8 cellular contexts compared by ENCODE assay signal in the genomic region with DNA sequence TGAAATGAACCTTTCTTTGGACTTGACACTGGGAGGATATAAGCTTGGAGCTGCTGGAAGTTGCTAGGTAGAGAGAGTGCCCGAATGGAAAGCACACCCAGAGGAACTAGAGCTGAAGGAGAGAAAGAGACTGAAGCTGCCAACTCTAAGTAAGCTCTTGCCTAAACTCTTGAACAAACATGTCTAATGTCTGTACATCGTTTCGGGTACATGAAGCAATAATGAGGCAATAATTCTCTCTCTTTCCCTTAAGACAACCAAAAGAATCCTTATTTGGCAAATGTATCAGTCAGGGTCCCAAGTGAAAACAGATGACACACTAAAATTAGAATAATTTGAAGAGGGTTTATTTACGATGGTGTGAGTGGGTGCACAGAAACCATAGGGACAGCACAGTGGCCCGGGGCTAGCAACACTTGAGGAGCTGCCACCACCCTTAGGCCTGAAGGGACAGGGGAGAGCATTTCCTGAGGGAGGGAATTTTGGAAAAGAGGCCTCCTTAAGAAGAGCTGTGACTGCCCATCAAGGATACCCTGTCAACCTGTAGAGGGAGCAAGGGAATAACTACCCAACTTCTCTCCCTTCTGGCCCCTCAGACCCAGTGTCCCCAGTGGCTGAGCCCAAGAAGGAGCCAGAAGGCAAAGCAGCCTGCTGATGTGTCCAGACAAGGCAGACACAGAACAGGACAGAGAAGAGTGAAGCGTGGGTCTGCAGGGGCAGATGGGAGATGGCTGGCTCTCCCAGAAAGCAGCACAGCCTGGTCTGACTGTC. TPM values are rescaled to one million over a fixed set of nuclear protein-coding genes. Genes with fewer than 3 reads are reported as not detected.
DNase-seq lines count a peak whose midpoint lies in the region; ATAC-seq and TF ChIP-seq lines count a peak whose summit lies in the region.

No MANE protein-coding gene starts in this region.

- peaks cover 22% of the 10 kb centered on the region for H3K4me1 Mint-ChIP-seq in CD4-positive, alpha-beta T cell (ENCODE audit: low read depth)
- H3K4me1 Mint-ChIP-seq in activated naive CD8-positive, alpha-beta T cell treated with anti-CD3 and anti-CD28 coated beads, Interleukin-2, amount 50 U/mL, for 24 hours, result peaks cover 20% of the 10 kb centered on the region
- H3K4me1 Mint-ChIP-seq in immature natural killer cell, result peaks cover 22 to 23% of the 10 kb centered on the region in 2 donors

- CTCF ChIA-PET in CD4-positive, alpha-beta T cell (lab: Charles Lee), result interaction anchor here (1.1 to 1.3 kb wide), 2 partner anchors 19 to 33 kb away, joined by 3 read pairs; no protein-coding TSS in a partner anchor

- no peak overlapping the region for H3K4me3 Mint-ChIP-seq in CD4-positive, alpha-beta T cell
- no peak overlapping the region for H3K4me3 Mint-ChIP-seq in activated naive CD8-positive, alpha-beta T cell treated with anti-CD3 and anti-CD28 coated beads, Interleukin-2, amount 50 U/mL, for 24 hours
- H3K4me3 Mint-ChIP-seq in immature natural killer cell, result no peak overlapping the region

- DNase-seq in CD4-positive, alpha-beta T cell, result no peak
- DNase-seq in HuH-7 (ENCODE audit: low spot score) (peak; percentile 39), immature natural killer cell (no peak), GM20000 (ENCODE audit: low spot score) (no peak), NCI-H510A treated with DMSO at 0.1 percent for 48 hours (lab: John Stamatoyannopoulos, UW) (no peak)
- DNase-seq in activated naive CD8-positive, alpha-beta T cell treated with anti-CD3 and anti-CD28 coated beads, Interleukin-2, amount 50 U/mL, for 24 hours, result no peak

- POLR2A ChIA-PET in CD4-positive, alpha-beta T cell (lab: Charles Lee), result interaction anchor here (1.0 kb wide), 1 partner anchor 39 kb away, joined by 3 read pairs; a partner anchor contains a TSS

- no peaks in the 10 kb centered on the region for H3K9me3 Mint-ChIP-seq in CD4-positive, alpha-beta T cell
- no peaks in the 10 kb centered on the region for H3K9me3 Mint-ChIP-seq in activated naive CD8-positive, alpha-beta T cell treated with anti-CD3 and anti-CD28 coated beads, Interleukin-2, amount 50 U/mL, for 24 hours
- H3K9me3 Mint-ChIP-seq in immature natural killer cell, result no peaks in the 10 kb centered on the region

- no peaks in the 10 kb centered on the region for H3K9me3 ChIP-seq in CD4-positive, alpha-beta T cell (ENCODE audit: control insufficient read depth, low read length)

- H3K27ac ChIP-seq in CD4-positive, alpha-beta T cell (ENCODE audit: low read depth, low read length), result no peak overlapping the region

- intact Hi-C loops in CD4-positive, alpha-beta T cell (cut with DNase I, micrococcal nuclease), result loop anchor here in 1 of 2 experiments (5.0 kb wide), 1 partner anchor 85 kb away; no protein-coding TSS in a partner anchor

- peak; percentile 16 for TF ChIP-seq CTCF in CD4-positive, alpha-beta T cell (IDR thresholded peaks at IDR 0.05)
- TF ChIP-seq CTCF in GM20000 (IDR thresholded peaks at IDR 0.05; ENCODE audit: extremely low read depth, missing control alignments), result no peak

- no peaks in the 10 kb centered on the region for H3K36me3 Mint-ChIP-seq in CD4-positive, alpha-beta T cell (ENCODE audit: low read depth)
- H3K36me3 Mint-ChIP-seq in activated naive CD8-positive, alpha-beta T cell treated with anti-CD3 and anti-CD28 coated beads, Interleukin-2, amount 50 U/mL, for 24 hours (ENCODE audit: low read depth), result no peaks in the 10 kb centered on the region
- H3K36me3 Mint-ChIP-seq in immature natural killer cell, result no peaks in the 10 kb centered on the region

- H3K27me3 ChIP-seq in CD4-positive, alpha-beta T cell (ENCODE audit: control insufficient read depth, insufficient read depth, low read length), result no peaks in the 10 kb centered on the region

- ATAC-seq in CD4-positive, alpha-beta T cell (ENCODE audit: poor library complexity), result no peak
- ATAC-seq in activated naive CD8-positive, alpha-beta T cell treated with anti-CD3 and anti-CD28 coated beads, Interleukin-2, amount 50 U/mL, for 24 hours, result no peak
- ATAC-seq in GM18867 (IDR thresholded peaks at IDR 0.05; ENCODE audit: unreplicated experiment) (no peak), GM21367 (IDR thresholded peaks at IDR 0.05; ENCODE audit: unreplicated experiment) (no peak)

- no peaks in the 10 kb centered on the region for H3K27me3 Mint-ChIP-seq in CD4-positive, alpha-beta T cell
- no peaks in the 10 kb centered on the region for H3K27me3 Mint-ChIP-seq in activated naive CD8-positive, alpha-beta T cell treated with anti-CD3 and anti-CD28 coated beads, Interleukin-2, amount 50 U/mL, for 24 hours
- H3K27me3 Mint-ChIP-seq in immature natural killer cell (ENCODE audit: low read depth in 3 of 3), result peaks cover 0 to 8% (median 6%) of the 10 kb centered on the region in 3 donors

- no peak overlapping the region for H3K27ac Mint-ChIP-seq in CD4-positive, alpha-beta T cell
- H3K27ac Mint-ChIP-seq in activated naive CD8-positive, alpha-beta T cell treated with anti-CD3 and anti-CD28 coated beads, Interleukin-2, amount 50 U/mL, for 24 hours, result peak overlapping the region; percentile 3
- H3K27ac Mint-ChIP-seq in immature natural killer cell, result peak overlapping the region in 4 of 6 donors; percentile 49 to 62 (median 60)

RNA-seq across cellular contexts. Expression of a gene that starts 36.1 kb away (rescaled TPM):
- total RNA-seq in CD4-positive, alpha-beta T cell, result 10 to 100 TPM; 91.6 to 94.2 TPM
- polyA plus RNA-seq in immature natural killer cell, result 100 to 1,000 TPM in 1 of 3 donors, 10 to 100 TPM in 2; 74.0 to 121 (median 86.1) TPM

RNA-seq across cellular contexts. Expression of a gene that starts 39.4 kb away (rescaled TPM):
- 100 to 1,000 TPM; 282 to 287 TPM for total RNA-seq in CD4-positive, alpha-beta T cell
- 100 to 1,000 TPM; 300 to 552 (median 460) TPM for polyA plus RNA-seq in immature natural killer cell
